Comparison of ENCODE assay signal across 10 cellular contexts in genomic region chr6:142940487-142940886, GRCh38. TPM values are rescaled to one million over a fixed set of nuclear protein-coding genes. Genes with fewer than 3 reads are reported as not detected.
DNase-seq lines count a peak whose midpoint lies in the region; ATAC-seq, FAIRE-seq and TF ChIP-seq lines count a peak whose summit lies in the region.
"Had no signal": no experiment of that assay in that cellular context is flagged by ENCODE, and none has a peak within 500 bp of the region (broad histone marks: within the 10 kb centered on the region; RNA-seq: fewer than 3 reads in every experiment).

No MANE protein-coding gene starts in this region.

- peak overlapping the region; percentile 96 for H3K4me3 Mint-ChIP-seq in activated CD4-positive, alpha-beta memory T cell treated with anti-CD3 and anti-CD28 coated beads for 36 hours

- no peaks in the 10 kb centered on the region for H4K20me1 ChIP-seq in endothelial cell of umbilical vein (replicated peaks; ENCODE audit: control insufficient read depth, extremely low read depth, insufficient read depth, low read length)

- no peaks in the 10 kb centered on the region for H3K9me1 ChIP-seq in endothelial cell of umbilical vein (replicated peaks; ENCODE audit: control insufficient read depth, extremely low read depth, insufficient read depth, low read length)

- H3K4me3 ChIP-seq in endothelial cell of umbilical vein (replicated peaks in 1 of 3; ENCODE audit: insufficient read depth in 1 of 3, low read depth in 1 of 3, low read length in 3 of 3), result no peak overlapping the region

- ATAC-seq in GM18909 (IDR thresholded peaks at IDR 0.05; ENCODE audit: poor library complexity, unreplicated experiment), result no peak

- H3K4me1 Mint-ChIP-seq in activated CD4-positive, alpha-beta memory T cell treated with anti-CD3 and anti-CD28 coated beads for 36 hours (ENCODE audit: low read depth), result peaks cover 71% of the 10 kb centered on the region

- H3K36me3 Mint-ChIP-seq in activated CD4-positive, alpha-beta memory T cell treated with anti-CD3 and anti-CD28 coated beads for 36 hours, result peaks cover 11% of the 10 kb centered on the region

- BruUV-seq in endothelial cell of umbilical vein (replicated peaks; lab: Mats Ljungman, UMichigan), result no TSS peak

- no peaks in the 10 kb centered on the region for H3K27me3 ChIP-seq in endothelial cell of umbilical vein (ENCODE audit: control insufficient read depth in 2 of 2, insufficient read depth in 2 of 2, low read length in 2 of 2)

- H3K27me3 Mint-ChIP-seq in activated CD4-positive, alpha-beta memory T cell treated with anti-CD3 and anti-CD28 coated beads for 36 hours, result peaks cover 2% of the 10 kb centered on the region

- H3K27ac Mint-ChIP-seq in activated CD4-positive, alpha-beta memory T cell treated with anti-CD3 and anti-CD28 coated beads for 36 hours, result peak overlapping the region; percentile 99

- no peak overlapping the region for H3K9ac ChIP-seq in endothelial cell of umbilical vein (replicated peaks; ENCODE audit: extremely low read depth, insufficient read depth, low read length)

- POLR2A ChIA-PET in activated CD4-positive, alpha-beta memory T cell treated with anti-CD3 and anti-CD28 coated beads for 36 hours (lab: Charles Lee), result interaction anchor here (0.8 to 1.7 kb wide), 2 partner anchors 10 to 33 kb away, joined by 3 to 4 read pairs; no protein-coding TSS in a partner anchor
- POLR2A ChIA-PET in endothelial cell of umbilical vein (lab: Charles Lee), result interaction anchor here (0.6 kb wide), 1 partner anchor 1066 kb away, joined by 5 read pairs; no protein-coding TSS in a partner anchor

- TF ChIP-seq POLR2A in endothelial cell of umbilical vein (IDR thresholded peaks at IDR 0.05; ENCODE audit: low read depth, low read length), result no peak

- no peak for TF ChIP-seq CTCF in endothelial cell of umbilical vein (IDR thresholded peaks at IDR 0.05; ENCODE audit: extremely low read depth in 1 of 2, insufficient read depth in 1 of 2, low read depth in 1 of 2, low read length in 2 of 2)

- FAIRE-seq in endothelial cell of umbilical vein (lab: Jason Lieb, UNC), result peak; percentile 87

- H3K9me3 Mint-ChIP-seq in activated CD4-positive, alpha-beta memory T cell treated with anti-CD3 and anti-CD28 coated beads for 36 hours, result peaks cover 1% of the 10 kb centered on the region

- no peaks in the 10 kb centered on the region for H3K79me2 ChIP-seq in endothelial cell of umbilical vein (ENCODE audit: control insufficient read depth, insufficient read depth, low read length)

- H2AFZ ChIP-seq in endothelial cell of umbilical vein (ENCODE audit: low read depth, low read length), result no peak overlapping the region

- H3K27ac ChIP-seq in endothelial cell of umbilical vein (ENCODE audit: insufficient read depth, low read depth, low read length), result peak overlapping the region; percentile 33

- no peak overlapping the region for H3K4me2 ChIP-seq in endothelial cell of umbilical vein (ENCODE audit: insufficient read depth, low read length)

- DNase-seq in AG08396 (ENCODE audit: low spot score), result peak; percentile 23
- DNase-seq in ELR (ENCODE audit: low read depth), result peak; percentile 78
- no peak for DNase-seq in activated CD4-positive, alpha-beta memory T cell treated with anti-CD3 and anti-CD28 coated beads for 36 hours
- DNase-seq in endothelial cell of umbilical vein (ENCODE audit: low read depth, low spot score), result peak; percentile 73
- DNase-seq in GOT3 (lab: John Stamatoyannopoulos, UW), result no peak
- DNase-seq in retina, result no peak
- DNase-seq in NCI-H1105 (lab: John Stamatoyannopoulos, UW), result no peak
- DNase-seq: activated CD8-positive, alpha-beta memory T cell treated with anti-CD3 and anti-CD28 coated beads, Interleukin-2, amount 50 U/mL, for 4 hours; NCI-H345 had no signal

- H3K4me1 ChIP-seq in endothelial cell of umbilical vein (ENCODE audit: control insufficient read depth, extremely low read depth, insufficient read depth, low read length), result peaks cover 20% of the 10 kb centered on the region

- CTCF ChIA-PET in activated CD4-positive, alpha-beta memory T cell treated with anti-CD3 and anti-CD28 coated beads for 36 hours (lab: Charles Lee), result interaction anchor here (1.0 kb wide), 1 partner anchor 466 kb away, joined by 3 read pairs; no protein-coding TSS in a partner anchor
- CTCF ChIA-PET in endothelial cell of umbilical vein (lab: Charles Lee), result interaction anchor here (0.8 to 2.3 kb wide), 6 partner anchors 10 to 397 kb away, joined by 3 to 8 read pairs (median 4); no protein-coding TSS in a partner anchor

- H3K36me3 ChIP-seq in endothelial cell of umbilical vein (ENCODE audit: control insufficient read depth in 2 of 2, extremely low read depth in 1 of 2, insufficient read depth in 2 of 2, low read length in 2 of 2), result no peaks in the 10 kb centered on the region

- dilution Hi-C loops in endothelial cell of umbilical vein (cut with MboI; ENCODE audit: extremely low pct_ligation_motif_present, low sequenced_read_pairs), result no loop called here

- no peaks in the 10 kb centered on the region for H3K9me3 ChIP-seq in endothelial cell of umbilical vein (replicated peaks; ENCODE audit: control insufficient read depth, insufficient read depth, low read length)

- intact Hi-C loops in activated CD4-positive, alpha-beta memory T cell treated with anti-CD3 and anti-CD28 coated beads for 36 hours (cut with micrococcal nuclease), result loop anchor here (5.0 to 10.0 kb wide), 4 partner anchors 248 to 1404 kb away; partner anchors contain the start of gene STX11
- intact Hi-C loops in endothelial cell of umbilical vein (cut with micrococcal nuclease), result loop anchor here (5.0 to 10.0 kb wide), 4 partner anchors 193 to 796 kb away; partner anchors contain the start of genes NMBR and VTA1

TF ChIP-seq in endothelial cell of umbilical vein, 7 proteins besides CTCF, POLR2A, EP300 and RAD21:
- TF ChIP-seq EZH2 (IDR thresholded peaks at IDR 0.05; ENCODE audit: borderline replicate concordance, low read depth, low read length, severe bottlenecking) (no peak), MYC (IDR thresholded peaks at IDR 0.05; ENCODE audit: low read depth, low read length) (no peak), FOS (IDR thresholded peaks at IDR 0.05; ENCODE audit: borderline replicate concordance, insufficient read depth, low read length) (peak; percentile 67), GATA2 (IDR thresholded peaks at IDR 0.05; ENCODE audit: insufficient read depth, insufficient read length, low read depth, low read length) (peak; percentile 79), MAX (IDR thresholded peaks at IDR 0.05; ENCODE audit: insufficient read depth, insufficient read length) (no peak), POLR2AphosphoS5 (IDR thresholded peaks at IDR 0.05; ENCODE audit: insufficient read depth, low read depth, low read length) (peak; percentile 23), JUN (IDR thresholded peaks at IDR 0.05; ENCODE audit: borderline replicate concordance, insufficient read depth, insufficient read length, low read depth) (peak; percentile 73)
TF ChIP-seq in endothelial cell of umbilical vein: peak in this region for 4.

RNA-seq across cellular contexts. Expression of gene HIVEP2, which starts 4.5 kb away (rescaled TPM):
- total RNA-seq in activated CD4-positive, alpha-beta memory T cell treated with anti-CD3 and anti-CD28 coated beads for 36 hours, result 10 to 100 TPM; 24.3 to 25.1 TPM
- total RNA-seq in endothelial cell of umbilical vein, result 4.7 and 5.2 TPM in 2 replicates
- polyA plus RNA-seq in endothelial cell of umbilical vein, result 0.86 and 1.3 TPM in 2 replicates
- polyA plus RNA-seq in endothelial cell of umbilical vein (2011; cell fraction: cytosol; rRNA removed), result 1.3 TPM in 2 replicates
- 2.4 and 2.9 TPM in 2 replicates for polyA plus RNA-seq in endothelial cell of umbilical vein (2011; cell fraction: nucleus; rRNA removed)
- polyA plus RNA-seq in endothelial cell of umbilical vein (2012), result 2.7 and 3.0 TPM in 2 replicates
- polyA minus RNA-seq in endothelial cell of umbilical vein, result 4.3 and 4.9 TPM in 2 replicates
- 2.6 TPM for polyA minus RNA-seq in endothelial cell of umbilical vein (2011; cell fraction: cytosol; rRNA and poly(A)+ RNA removed)
- 5.4 and 5.8 TPM in 2 replicates for polyA minus RNA-seq in endothelial cell of umbilical vein (2011; cell fraction: nucleus; rRNA and poly(A)+ RNA removed)

Comparison
In these comparisons a context has a peak if more than half of its experiments do, and no peak if none do; other contexts are left out.
1. DNase-seq: peak in AG08396 (single experiment), ELR (single experiment) and endothelial cell of umbilical vein (single experiment); none in activated CD4-positive, alpha-beta memory T cell treated with anti-CD3 and anti-CD28 coated beads for 36 hours (single experiment), GOT3 (single experiment), retina (single experiment) and NCI-H1105 (single experiment).